ENCODE assay signal across 11 cellular contexts in genomic region chr2:47336259-47337238, GRCh38. TPM values are rescaled to one million over a fixed set of nuclear protein-coding genes. Genes with fewer than 3 reads are reported as not detected.
DNase-seq lines count a peak whose midpoint lies in the region; ATAC-seq and TF ChIP-seq lines count a peak whose summit lies in the region.
"Had no signal": no experiment of that assay in that cellular context is flagged by ENCODE, and none has a peak within 500 bp of the region (broad histone marks: within the 10 kb centered on the region; RNA-seq: fewer than 3 reads in every experiment).

No MANE protein-coding gene starts in this region.

- in situ Hi-C loops in Panc1 (cut with HindIII; ENCODE audit: low pct_unique_long_range_greater_than_20kb, low sequenced_read_pairs), result no loop called here

- ATAC-seq in GM23338 (no peak; the same call in 2 of the 3 replicates), Panc1 (no peak)

- H3K36me3 ChIP-seq in CD8-positive, alpha-beta memory T cell (ENCODE audit: insufficient read depth, low read length), result no peaks in the 10 kb centered on the region
- 0 out of 2 replicates have a peak, but pooled peaks cover 3% of the 10 kb centered on the region for H3K36me3 ChIP-seq in GM23338 (ENCODE audit: insufficient read depth)
- no peaks in the 10 kb centered on the region for H3K36me3 ChIP-seq in Panc1 (ENCODE audit: control insufficient read depth, insufficient read depth, low read length)
- no peaks in the 10 kb centered on the region for H3K36me3 ChIP-seq in SJCRH30

- no peaks in the 10 kb centered on the region for H4K20me1 ChIP-seq in GM23338 (replicated peaks; ENCODE audit: insufficient read depth)

- no peak for TF ChIP-seq CTCF in GM23338 (conservative IDR thresholded peaks at IDR 0.05; ENCODE audit: low read depth in 2 of 2)
- TF ChIP-seq CTCF in Panc1 (IDR thresholded peaks at IDR 0.05), result no peak

- H3K27ac Mint-ChIP-seq in CD8-positive, alpha-beta memory T cell, result no peak overlapping the region
- H3K27ac Mint-ChIP-seq in GM23338, result no peak overlapping the region
- H3K27ac Mint-ChIP-seq: activated CD4-positive, alpha-beta T cell treated with anti-CD3 and anti-CD28 coated beads, Interleukin-2, amount 10 ng/mL, durations not matched to agents 7 days and 5 days had no signal

- CTCF ChIA-PET in CD8-positive, alpha-beta memory T cell (lab: Charles Lee), result interaction anchor here (0.6 to 4.6 kb wide), 6 partner anchors 8 to 1275 kb away, joined by 3 to 38 read pairs (median 4); no protein-coding TSS in a partner anchor
- CTCF ChIA-PET in Panc1 (lab: Charles Lee), result interaction anchor here (0.5 to 4.8 kb wide), 6 partner anchors 51 to 431 kb away, joined by 4 to 128 read pairs (median 6); partner anchors contain the start of gene MSH2

- H3K4me1 Mint-ChIP-seq in CD8-positive, alpha-beta memory T cell, result peaks cover 0 to 3% (median 0%) of the 10 kb centered on the region in 3 donors
- H3K4me1 Mint-ChIP-seq in GM23338, result peaks cover 47% of the 10 kb centered on the region
- H3K4me1 Mint-ChIP-seq: activated CD4-positive, alpha-beta T cell treated with anti-CD3 and anti-CD28 coated beads, Interleukin-2, amount 10 ng/mL, durations not matched to agents 7 days and 5 days had no signal

- H3K9me3 Mint-ChIP-seq in CD8-positive, alpha-beta memory T cell, result no peaks in the 10 kb centered on the region
- H3K9me3 Mint-ChIP-seq in GM23338, result no peaks in the 10 kb centered on the region; the same call in 2 of the 3 replicates
- H3K9me3 Mint-ChIP-seq: activated CD4-positive, alpha-beta T cell treated with anti-CD3 and anti-CD28 coated beads, Interleukin-2, amount 10 ng/mL, durations not matched to agents 7 days and 5 days had no signal

- H3K27ac ChIP-seq in CD8-positive, alpha-beta memory T cell (ENCODE audit: low read depth, low read length), result peak overlapping the region; percentile 31
- H3K27ac ChIP-seq in GM23338 (ENCODE audit: low read depth) (peak overlapping the region; percentile 80), Panc1 (ENCODE audit: low read length) (no peak overlapping the region), SJCRH30 (no peak overlapping the region)

- no peaks in the 10 kb centered on the region for H3K9me3 ChIP-seq in CD8-positive, alpha-beta memory T cell (ENCODE audit: low read length)
- H3K9me3 ChIP-seq in Panc1 (ENCODE audit: control insufficient read depth, insufficient read depth, low read depth, low read length) (no peaks in the 10 kb centered on the region), SJCRH30 (replicated peaks) (no peaks in the 10 kb centered on the region)

- H3K4me1 ChIP-seq in CD8-positive, alpha-beta memory T cell (ENCODE audit: insufficient read depth, low read length), result no peaks in the 10 kb centered on the region
- H3K4me1 ChIP-seq in GM23338 (ENCODE audit: insufficient read depth), result peaks cover 33% of the 10 kb centered on the region
- H3K4me1 ChIP-seq in Panc1 (ENCODE audit: control insufficient read depth, insufficient read depth, low read length), result no peaks in the 10 kb centered on the region
- no peaks in the 10 kb centered on the region for H3K4me1 ChIP-seq in SJCRH30

- POLR2A ChIA-PET in CD8-positive, alpha-beta memory T cell (lab: Charles Lee), result no interaction called here
- POLR2A ChIA-PET in Panc1 (lab: Charles Lee), result interaction anchor here (0.6 to 0.9 kb wide), 3 partner anchors 50 to 312 kb away, joined by 5 to 7 read pairs (median 7); partner anchors contain the start of gene MSH2

- H3K27me3 Mint-ChIP-seq in CD8-positive, alpha-beta memory T cell, result peaks cover 6 to 19% of the 10 kb centered on the region in 2 donors
- peaks cover 6% of the 10 kb centered on the region for H3K27me3 Mint-ChIP-seq in GM23338 (ENCODE audit: insufficient read depth, low read depth, poor library complexity)

- no peak overlapping the region for H2AFZ ChIP-seq in GM23338

- no peak for DNase-seq in CD8-positive, alpha-beta memory T cell
- DNase-seq in GM23338 (ENCODE audit: low spot score) (peak; percentile 48), Panc1 (ENCODE audit: low read depth, low spot score) (no peak), iris pigment epithelial cell (ENCODE audit: low read depth) (peak; percentile 47), SJCRH30 (no peak), NCI-H2171 treated with DMSO at 0.1 percent for 48 hours (lab: John Stamatoyannopoulos, UW) (no peak), amygdala (lab: John Stamatoyannopoulos, UW) (no peak), NCI-H128 (lab: John Stamatoyannopoulos, UW; ENCODE audit: unreplicated experiment) (no peak)
- DNase-seq: activated CD4-positive, alpha-beta T cell treated with anti-CD3 and anti-CD28 coated beads, Interleukin-2, amount 10 ng/mL, durations not matched to agents 7 days and 5 days; kidney; stimulated activated CD4-positive, alpha-beta T cell treated with anti-CD3 and anti-CD28 coated beads, Interleukin-4, amount 100 ng/mL, for 4 hours had no signal

- no peaks in the 10 kb centered on the region for H3K27me3 ChIP-seq in CD8-positive, alpha-beta memory T cell (ENCODE audit: insufficient read depth, low read length, poor library complexity, severe bottlenecking)
- H3K27me3 ChIP-seq in GM23338 (ENCODE audit: insufficient read depth) (no peaks in the 10 kb centered on the region), Panc1 (ENCODE audit: control insufficient read depth, insufficient read depth, low read length) (no peaks in the 10 kb centered on the region), SJCRH30 (no peaks in the 10 kb centered on the region)

- peaks cover 12% of the 10 kb centered on the region; the same call in 1 of the 2 replicates for H3F3A ChIP-seq in GM23338 (replicated peaks; ENCODE audit: low read depth)

- peak overlapping the region; percentile 55; the same call in 1 of the 2 replicates for H3K4me2 ChIP-seq in GM23338

- H3K79me2 ChIP-seq in GM23338 (replicated peaks; ENCODE audit: insufficient read depth), result 0 out of 2 replicates have a peak, but pooled peaks cover 3% of the 10 kb centered on the region

- TSS peak; percentile 43 for BruUV-seq in Panc1 (replicated peaks; lab: Mats Ljungman, UMichigan)

- no peak overlapping the region for H3K4me3 ChIP-seq in CD8-positive, alpha-beta memory T cell (ENCODE audit: low read length)
- H3K4me3 ChIP-seq in GM23338 (no peak overlapping the region), Panc1 (ENCODE audit: low read depth in 2 of 2, low read length in 2 of 2) (no peak overlapping the region), SJCRH30 (no peak overlapping the region)

- H3K4me3 Mint-ChIP-seq in CD8-positive, alpha-beta memory T cell, result no peak overlapping the region
- H3K4me3 Mint-ChIP-seq in GM23338, result no peak overlapping the region; the same call in 2 of the 3 replicates
- H3K4me3 Mint-ChIP-seq: activated CD4-positive, alpha-beta T cell treated with anti-CD3 and anti-CD28 coated beads, Interleukin-2, amount 10 ng/mL, durations not matched to agents 7 days and 5 days had no signal

- intact Hi-C loops in Panc1 (cut with micrococcal nuclease; ENCODE audit: unreplicated experiment), result loop anchor here (5.0 kb wide), 1 partner anchor 431 kb away; no protein-coding TSS in a partner anchor

- H3K36me3 Mint-ChIP-seq in CD8-positive, alpha-beta memory T cell, result no peaks in the 10 kb centered on the region
- H3K36me3 Mint-ChIP-seq in GM23338 (ENCODE audit: low read depth), result peaks cover 32% of the 10 kb centered on the region

- no peaks in the 10 kb centered on the region for H3K9me2 ChIP-seq in GM23338 (ENCODE audit: insufficient read depth)

TF ChIP-seq in GM23338, 12 proteins besides CTCF, POLR2A, EP300 and RAD21 (continues in another document):
- TF ChIP-seq REST (IDR thresholded peaks at IDR 0.05; ENCODE audit: unreplicated experiment) (no peak), JUNB (IDR thresholded peaks at IDR 0.05; ENCODE audit: unreplicated experiment) (no peak), POLR2AphosphoS5 (IDR thresholded peaks at IDR 0.05; ENCODE audit: low read depth) (no peak), NANOG (IDR thresholded peaks at IDR 0.05; ENCODE audit: borderline replicate concordance) (no peak), CREB1 (CRISPR knock-in tag; IDR thresholded peaks at IDR 0.05; ENCODE audit: low read depth) (no peak), EZH2 (IDR thresholded peaks at IDR 0.05; ENCODE audit: low read depth, unreplicated experiment) (no peak), STAT1 (IDR thresholded peaks at IDR 0.05; ENCODE audit: unreplicated experiment) (no peak), EZH2phosphoT487 (IDR thresholded peaks at IDR 0.05; ENCODE audit: unreplicated experiment) (no peak), ZNF114 (CRISPR knock-in tag; IDR thresholded peaks at IDR 0.05) (no peak)

RNA-seq across cellular contexts. Expression of gene EPCAM, which starts 32.6 kb away (rescaled TPM):
- total RNA-seq in CD8-positive, alpha-beta memory T cell, result under 1 TPM; 0.39 to 0.71 TPM
- polyA plus RNA-seq in CD8-positive, alpha-beta memory T cell, result not detected
- 183 and 260 TPM in 2 replicates for total RNA-seq in GM23338 (2014; rRNA removed; shearing (Covaris generic))
- polyA plus RNA-seq in GM23338 (2016; fragmentation: Nextera tagmentation; extraction: Ambion mirVana), result 387 and 411 TPM in 2 replicates
- 18.0 TPM for total RNA-seq in Panc1 (2021; ENCODE audit: unreplicated experiment)
- 14.0 TPM for polyA plus RNA-seq in Panc1 (2012; ENCODE audit: insufficient read length)
- 6.0 and 6.8 TPM in 2 replicates for total RNA-seq in SJCRH30 (2014; rRNA removed; shearing (Covaris generic))
- total RNA-seq: activated CD4-positive, alpha-beta T cell treated with anti-CD3 and anti-CD28 coated beads, Interleukin-2, amount 10 ng/mL, durations not matched to agents 7 days and 5 days had no signal

Comparison
In these comparisons a context has a peak if more than half of its experiments do, and no peak if none do; other contexts are left out.
1. DNase-seq: peak in GM23338 (single experiment) and iris pigment epithelial cell (single experiment); none in CD8-positive, alpha-beta memory T cell (0 of 5), Panc1 (single experiment), SJCRH30 (0 of 2), NCI-H2171 treated with DMSO at 0.1 percent for 48 hours (single experiment), amygdala (0 of 56) and NCI-H128 (single experiment).
2. H3K27ac ChIP-seq: peak in CD8-positive, alpha-beta memory T cell (single experiment) and GM23338 (single experiment); none in Panc1 (single experiment) and SJCRH30 (single experiment).